ENCODE assay signal across 8 cellular contexts in the genomic region with DNA sequence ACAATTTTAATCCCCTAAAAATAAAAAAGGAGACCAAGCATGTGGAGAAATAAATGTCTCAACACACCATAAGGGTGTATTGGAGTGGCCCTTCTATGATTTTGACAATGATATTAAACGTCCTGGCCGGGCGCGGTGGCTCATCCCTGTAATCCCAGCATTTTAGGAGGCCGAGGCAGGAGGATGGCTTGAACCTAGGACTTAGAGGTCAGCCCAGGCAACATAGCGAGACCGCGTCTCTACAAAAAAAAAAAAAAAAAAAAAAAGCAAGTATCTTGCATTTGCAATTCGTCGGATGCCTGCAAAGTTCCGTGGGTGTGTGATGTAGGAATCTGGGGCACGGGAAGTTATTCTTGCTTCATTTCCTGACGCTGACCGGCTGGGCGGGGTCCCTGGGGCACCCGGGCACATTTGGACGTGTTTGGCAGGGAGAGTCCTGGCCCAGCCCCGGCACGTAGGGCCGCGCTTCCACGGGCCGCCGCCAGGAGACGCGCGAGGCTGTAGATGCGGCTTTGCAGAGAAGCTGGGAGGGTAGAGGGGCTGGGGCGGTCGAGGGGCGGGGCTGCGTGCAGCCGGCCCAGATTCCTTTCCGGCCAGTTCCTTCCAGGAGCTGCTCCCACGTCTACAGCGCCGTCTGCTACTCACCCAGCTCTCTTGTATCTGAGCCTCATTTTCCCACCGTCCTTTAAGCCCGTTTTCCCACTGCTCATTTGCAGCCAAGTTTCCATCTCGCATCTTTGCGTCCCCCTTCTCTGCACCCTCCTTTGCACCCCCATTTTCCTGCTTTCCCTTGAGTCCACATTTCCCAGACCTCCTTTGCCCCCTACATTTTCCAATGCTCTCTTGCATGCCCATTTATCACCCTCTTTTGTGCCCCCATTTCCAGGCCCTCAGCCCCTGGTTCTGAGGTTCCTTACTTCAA. TPM values are rescaled to one million over a fixed set of nuclear protein-coding genes. Genes with fewer than 3 reads are reported as not detected.
DNase-seq lines count a peak whose midpoint lies in the region; ATAC-seq and TF ChIP-seq lines count a peak whose summit lies in the region.

No MANE protein-coding gene starts in this region.

- peaks cover 39% of the 10 kb centered on the region for H3K27me3 Mint-ChIP-seq in CD4-positive, alpha-beta T cell
- no peaks in the 10 kb centered on the region; the same call in 1 of the 2 replicates for H3K27me3 Mint-ChIP-seq in WTC11 (ENCODE audit: low read depth)

- no peaks in the 10 kb centered on the region for H3K9me3 ChIP-seq in CD4-positive, alpha-beta T cell (ENCODE audit: control insufficient read depth, low read length)

- H3K4me3 Mint-ChIP-seq in CD4-positive, alpha-beta T cell = no peak overlapping the region
- peak overlapping the region; percentile 61 for H3K4me3 Mint-ChIP-seq in WTC11

- peak; percentile 57 to 84 (median 74) for DNase-seq in CD4-positive, alpha-beta T cell
- peak; percentile 77 for DNase-seq in NCI-H2227 treated with DMSO at 0.1 percent for 48 hours (lab: John Stamatoyannopoulos, UW)
- peak; percentile 99 for DNase-seq in WTC11 (ENCODE audit: low spot score)
- peak; percentile 97 to 99 for DNase-seq in cardiac fibroblast (ENCODE audit: low read depth in 2 of 2)
- DNase-seq in islet precursor cell = peak; percentile 98
- peak; percentile 67 to 83 for DNase-seq in stimulated activated CD4-positive, alpha-beta T cell treated with anti-CD3 and anti-CD28 coated beads, Interleukin-12 subunit alpha, Interleukin-12 subunit beta, amount 100 ng/mL, for 24 hours (ENCODE audit: low read depth in 2 of 2)

- no peak overlapping the region for H3K27ac Mint-ChIP-seq in CD4-positive, alpha-beta T cell
- H3K27ac Mint-ChIP-seq in WTC11 = peak overlapping the region; percentile 98

- H3K27me3 ChIP-seq in CD4-positive, alpha-beta T cell (ENCODE audit: control insufficient read depth, insufficient read depth, low read length) = peaks cover 14% of the 10 kb centered on the region

- no peaks in the 10 kb centered on the region for H3K36me3 Mint-ChIP-seq in CD4-positive, alpha-beta T cell (ENCODE audit: low read depth)
- no peaks in the 10 kb centered on the region for H3K36me3 Mint-ChIP-seq in WTC11

- POLR2A ChIA-PET in CD4-positive, alpha-beta T cell (lab: Charles Lee) = interaction anchor here (1.1 kb wide), 2 partner anchors 11 to 82 kb away, joined by 4 to 7 read pairs; no protein-coding TSS in a partner anchor
- POLR2A ChIA-PET in WTC11 (lab: Charles Lee) = interaction anchor here (0.6 to 1.0 kb wide), 6 partner anchors 53 to 332 kb away, joined by 3 to 11 read pairs (median 4); a partner anchor contains a TSS

- ATAC-seq in CD4-positive, alpha-beta T cell (ENCODE audit: poor library complexity) = peak; percentile 98
- ATAC-seq in HG02610 (IDR thresholded peaks at IDR 0.05; ENCODE audit: unreplicated experiment) (peak; percentile 60), WTC11 (peak; percentile 94), GM18502 (IDR thresholded peaks at IDR 0.05; ENCODE audit: poor library complexity, unreplicated experiment) (no peak)

- H3K9me3 Mint-ChIP-seq in CD4-positive, alpha-beta T cell = no peaks in the 10 kb centered on the region
- no peaks in the 10 kb centered on the region for H3K9me3 Mint-ChIP-seq in WTC11

- peaks cover 9% of the 10 kb centered on the region for H3K4me1 Mint-ChIP-seq in CD4-positive, alpha-beta T cell (ENCODE audit: low read depth)
- H3K4me1 Mint-ChIP-seq in WTC11 = peaks cover 8% of the 10 kb centered on the region

- H3K27ac ChIP-seq in CD4-positive, alpha-beta T cell (ENCODE audit: low read depth, low read length) = no peak overlapping the region

- intact Hi-C loops in CD4-positive, alpha-beta T cell (cut with DNase I, micrococcal nuclease) = loop anchor here (1.0 to 2.0 kb wide), 4 partner anchors 153 to 294 kb away; no protein-coding TSS in a partner anchor

- peak overlapping the region in 1 of 2 donors; percentile 39 for H3K4me3 ChIP-seq in cardiac fibroblast (replicated peaks in 1 of 2; ENCODE audit: low read depth in 2 of 2, low read length in 2 of 2)

- CTCF ChIA-PET in CD4-positive, alpha-beta T cell (lab: Charles Lee) = interaction anchor here (0.6 to 1.5 kb wide), 16 partner anchors 11 to 1971 kb away, joined by 3 to 16 read pairs (median 3); a partner anchor contains a TSS
- CTCF ChIA-PET in WTC11 (lab: Charles Lee) = interaction anchor here (0.6 to 3.1 kb wide), 74 partner anchors 8 to 442 kb away, joined by 3 to 59 read pairs (median 5); a partner anchor contains a TSS

- peak; percentile 86 for TF ChIP-seq CTCF in CD4-positive, alpha-beta T cell (IDR thresholded peaks at IDR 0.05)
- TF ChIP-seq CTCF in WTC11 (IDR thresholded peaks at IDR 0.05) = peak; percentile 90
- TF ChIP-seq CTCF in cardiac fibroblast (IDR thresholded peaks at IDR 0.05; ENCODE audit: low read depth, low read length) = peak; percentile 99

TF ChIP-seq in WTC11, 78 proteins besides CTCF, POLR2A, EP300 and RAD21 (continues in another document):
- TF ChIP-seq ETV6 (CRISPR knock-in tag; IDR thresholded peaks at IDR 0.05) (peak; percentile 56; the same call in 1 of the 2 replicates), ZNF317 (CRISPR knock-in tag; IDR thresholded peaks at IDR 0.05; ENCODE audit: borderline replicate concordance, low read depth) (no peak), SMAD4 (CRISPR knock-in tag; IDR thresholded peaks at IDR 0.05) (no peak), GABPB1 (CRISPR knock-in tag; IDR thresholded peaks at IDR 0.05) (peak; percentile 45; the same call in 1 of the 2 replicates), GRHL2 (CRISPR knock-in tag; IDR thresholded peaks at IDR 0.05; ENCODE audit: insufficient replicate concordance, severe bottlenecking) (no peak), MXD4 (CRISPR knock-in tag; IDR thresholded peaks at IDR 0.05; ENCODE audit: borderline replicate concordance) (no peak), TEAD1 (CRISPR knock-in tag; IDR thresholded peaks at IDR 0.05) (0 out of 2 replicates have a peak, but pooled peaks have one; percentile 20)
- TF ChIP-seq, protein P1, sequence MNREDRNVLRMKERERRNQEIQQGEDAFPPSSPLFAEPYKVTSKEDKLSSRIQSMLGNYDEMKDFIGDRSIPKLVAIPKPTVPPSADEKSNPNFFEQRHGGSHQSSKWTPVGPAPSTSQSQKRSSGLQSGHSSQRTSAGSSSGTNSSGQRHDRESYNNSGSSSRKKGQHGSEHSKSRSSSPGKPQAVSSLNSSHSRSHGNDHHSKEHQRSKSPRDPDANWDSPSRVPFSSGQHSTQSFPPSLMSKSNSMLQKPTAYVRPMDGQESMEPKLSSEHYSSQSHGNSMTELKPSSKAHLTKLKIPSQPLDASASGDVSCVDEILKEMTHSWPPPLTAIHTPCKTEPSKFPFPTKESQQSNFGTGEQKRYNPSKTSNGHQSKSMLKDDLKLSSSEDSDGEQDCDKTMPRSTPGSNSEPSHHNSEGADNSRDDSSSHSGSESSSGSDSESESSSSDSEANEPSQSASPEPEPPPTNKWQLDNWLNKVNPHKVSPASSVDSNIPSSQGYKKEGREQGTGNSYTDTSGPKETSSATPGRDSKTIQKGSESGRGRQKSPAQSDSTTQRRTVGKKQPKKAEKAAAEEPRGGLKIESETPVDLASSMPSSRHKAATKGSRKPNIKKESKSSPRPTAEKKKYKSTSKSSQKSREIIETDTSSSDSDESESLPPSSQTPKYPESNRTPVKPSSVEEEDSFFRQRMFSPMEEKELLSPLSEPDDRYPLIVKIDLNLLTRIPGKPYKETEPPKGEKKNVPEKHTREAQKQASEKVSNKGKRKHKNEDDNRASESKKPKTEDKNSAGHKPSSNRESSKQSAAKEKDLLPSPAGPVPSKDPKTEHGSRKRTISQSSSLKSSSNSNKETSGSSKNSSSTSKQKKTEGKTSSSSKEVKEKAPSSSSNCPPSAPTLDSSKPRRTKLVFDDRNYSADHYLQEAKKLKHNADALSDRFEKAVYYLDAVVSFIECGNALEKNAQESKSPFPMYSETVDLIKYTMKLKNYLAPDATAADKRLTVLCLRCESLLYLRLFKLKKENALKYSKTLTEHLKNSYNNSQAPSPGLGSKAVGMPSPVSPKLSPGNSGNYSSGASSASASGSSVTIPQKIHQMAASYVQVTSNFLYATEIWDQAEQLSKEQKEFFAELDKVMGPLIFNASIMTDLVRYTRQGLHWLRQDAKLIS (CRISPR knock-in tag; IDR thresholded peaks at IDR 0.05; ENCODE audit: borderline replicate concordance) = no peak
- TF ChIP-seq, protein P2, sequence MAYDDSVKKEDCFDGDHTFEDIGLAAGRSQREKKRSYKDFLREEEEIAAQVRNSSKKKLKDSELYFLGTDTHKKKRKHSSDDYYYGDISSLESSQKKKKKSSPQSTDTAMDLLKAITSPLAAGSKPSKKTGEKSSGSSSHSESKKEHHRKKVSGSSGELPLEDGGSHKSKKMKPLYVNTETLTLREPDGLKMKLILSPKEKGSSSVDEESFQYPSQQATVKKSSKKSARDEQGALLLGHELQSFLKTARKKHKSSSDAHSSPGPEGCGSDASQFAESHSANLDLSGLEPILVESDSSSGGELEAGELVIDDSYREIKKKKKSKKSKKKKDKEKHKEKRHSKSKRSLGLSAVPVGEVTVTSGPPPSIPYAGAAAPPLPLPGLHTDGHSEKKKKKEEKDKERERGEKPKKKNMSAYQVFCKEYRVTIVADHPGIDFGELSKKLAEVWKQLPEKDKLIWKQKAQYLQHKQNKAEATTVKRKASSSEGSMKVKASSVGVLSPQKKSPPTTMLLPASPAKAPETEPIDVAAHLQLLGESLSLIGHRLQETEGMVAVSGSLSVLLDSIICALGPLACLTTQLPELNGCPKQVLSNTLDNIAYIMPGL (CRISPR knock-in tag; IDR thresholded peaks at IDR 0.05) = no peak
- TF ChIP-seq, protein P3, sequence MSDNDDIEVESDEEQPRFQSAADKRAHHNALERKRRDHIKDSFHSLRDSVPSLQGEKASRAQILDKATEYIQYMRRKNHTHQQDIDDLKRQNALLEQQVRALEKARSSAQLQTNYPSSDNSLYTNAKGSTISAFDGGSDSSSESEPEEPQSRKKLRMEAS (CRISPR knock-in tag; IDR thresholded peaks at IDR 0.05) = 0 out of 2 replicates have a peak, but pooled peaks have one; percentile 26
- TF ChIP-seq, protein P4, sequence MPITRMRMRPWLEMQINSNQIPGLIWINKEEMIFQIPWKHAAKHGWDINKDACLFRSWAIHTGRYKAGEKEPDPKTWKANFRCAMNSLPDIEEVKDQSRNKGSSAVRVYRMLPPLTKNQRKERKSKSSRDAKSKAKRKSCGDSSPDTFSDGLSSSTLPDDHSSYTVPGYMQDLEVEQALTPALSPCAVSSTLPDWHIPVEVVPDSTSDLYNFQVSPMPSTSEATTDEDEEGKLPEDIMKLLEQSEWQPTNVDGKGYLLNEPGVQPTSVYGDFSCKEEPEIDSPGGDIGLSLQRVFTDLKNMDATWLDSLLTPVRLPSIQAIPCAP (CRISPR knock-in tag; IDR thresholded peaks at IDR 0.05) = no peak

RNA-seq across cellular contexts. Expression of a gene that starts 2.2 kb away (rescaled TPM):
- not detected for total RNA-seq in CD4-positive, alpha-beta T cell
- 0.30 TPM in 1 of 3 replicates, not detected in the others for total RNA-seq in WTC11 (2021)

RNA-seq across cellular contexts. Expression of a gene that starts 31.4 kb away (rescaled TPM):
- total RNA-seq in CD4-positive, alpha-beta T cell = under 1 TPM; 0.14 to 0.38 TPM
- 88.8 to 100 TPM (median 90.7 TPM) in 3 replicates for total RNA-seq in WTC11 (2021)

RNA-seq across cellular contexts. Expression of a gene that starts 45.7 kb away (rescaled TPM):
- total RNA-seq in CD4-positive, alpha-beta T cell = 1 to 10 TPM; 1.2 to 2.2 TPM
- total RNA-seq in WTC11 (2021) = 18.9 to 27.8 TPM (median 27.0 TPM) in 3 replicates

RNA-seq across cellular contexts. Expression of a gene that starts 52.3 kb away (rescaled TPM):
- total RNA-seq in CD4-positive, alpha-beta T cell = 10 to 100 TPM in 1 of 2 experiments, 1 to 10 TPM in 1; 8.8 to 10.4 TPM
- total RNA-seq in WTC11 (2021) = 69.9 to 78.3 TPM (median 76.0 TPM) in 3 replicates

RNA-seq across cellular contexts. Expression of a gene that starts 52.6 kb away (rescaled TPM):
- total RNA-seq in CD4-positive, alpha-beta T cell = 10 to 100 TPM; 35.5 to 42.4 TPM
- 5.5 to 8.5 TPM (median 6.8 TPM) in 3 replicates for total RNA-seq in WTC11 (2021)

Comparison
In these comparisons a context has a peak if more than half of its experiments do, and no peak if none do; other contexts are left out.
1. RNA of a gene that starts 31.4 kb away (total RNA-seq): 88.8 to 100 TPM in WTC11; 0.14 to 0.38 TPM in CD4-positive, alpha-beta T cell; every median in the first group is over 10 times any median in the second.
2. Peak in every context shown above with its lines, with median percentiles within 50 percentile points of each other: DNase-seq and CTCF ChIP-seq.